In the genomic region with DNA sequence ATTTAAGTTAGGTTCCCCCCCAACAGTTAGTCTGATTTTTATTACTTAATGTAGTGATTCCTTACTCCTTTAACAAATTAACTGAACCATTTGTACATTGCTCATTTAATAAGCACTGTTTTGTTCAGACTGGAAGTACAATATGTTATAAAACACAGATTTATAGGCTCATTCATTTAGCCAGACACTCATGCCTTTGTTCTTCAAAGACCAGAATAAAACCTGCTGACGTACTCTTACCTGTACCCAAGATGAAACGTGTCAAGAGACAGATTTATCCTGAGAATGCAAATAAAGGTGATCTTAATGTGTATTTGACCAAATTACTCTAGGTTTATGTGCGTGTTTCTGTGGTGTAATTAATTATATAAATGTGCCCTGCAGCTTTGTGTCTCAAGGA, we compare ENCODE assay signal across 30 cellular contexts.
"Had no signal": no experiment of that assay in that cellular context is flagged by ENCODE, and none has a peak within 500 bp of the region (broad histone marks: within the 10 kb centered on the region; RNA-seq: fewer than 3 reads in every experiment).

No MANE protein-coding gene starts in this region.

- ATAC-seq: activated CD4-positive, alpha-beta T cell treated with anti-CD3 and anti-CD28 coated beads for 36 hours; activated CD4-positive, CD25-positive, alpha-beta regulatory T cell treated with anti-CD3 and anti-CD28 coated beads, Interleukin-2, amount 50 U/mL, for 24 hours; activated CD8-positive, alpha-beta T cell treated with anti-CD3 and anti-CD28 coated beads, Interleukin-2, amount 10 ng/mL, durations not matched to agents 7 days and 5 days; activated naive CD4-positive, alpha-beta T cell treated with anti-CD3 and anti-CD28 coated beads, Interleukin-2, amount 50 U/mL, for 72 hours; activated T-cell treated with anti-CD3 and anti-CD28 coated beads, Interleukin-2, amount 50 U/mL, for 4 hours; PC-3; WTC11 had no signal

- H3K4me1 ChIP-seq: SJSA1 had no signal

- H3K27ac ChIP-seq: adrenal gland, Peyer's patch, SJSA1 had no signal

- H3K27me3 ChIP-seq: adrenal gland, Peyer's patch, SJSA1 had no signal

- H3K27me3 Mint-ChIP-seq: activated CD4-positive, alpha-beta T cell treated with anti-CD3 and anti-CD28 coated beads for 36 hours; activated CD4-positive, alpha-beta T cell treated with anti-CD3 and anti-CD28 coated beads, Interleukin-2, amount 10 ng/mL, durations not matched to agents 7 days and 5 days; brain had no signal

- DNase-seq: activated CD4-positive, alpha-beta T cell treated with anti-CD3 and anti-CD28 coated beads for 36 hours; activated CD4-positive, alpha-beta T cell treated with anti-CD3 and anti-CD28 coated beads, Interleukin-2, amount 10 ng/mL, durations not matched to agents 7 days and 5 days; activated CD4-positive, alpha-beta T cell treated with anti-CD3 and anti-CD28 coated beads, Interleukin-2, amount 50 U/mL, for 48 hours; activated CD8-positive, alpha-beta T cell treated with anti-CD3 and anti-CD28 coated beads, Interleukin-2, amount 10 ng/mL, durations not matched to agents 7 days and 5 days; activated gamma-delta T cell treated with Interleukin-2 at 50 U/mL for 16 hours; activated naive CD4-positive, alpha-beta T cell treated with anti-CD3 and anti-CD28 coated beads for 36 hours; activated T-cell treated with anti-CD3 and anti-CD28 coated beads for 4 hours; activated T-cell treated with anti-CD3 and anti-CD28 coated beads, Interleukin-2, amount 50 U/mL, for 4 hours; adrenal gland; anterior cingulate cortex; KG1; NCI-H1092 treated with DMSO at 0.1 percent for 48 hours; NCI-H1694; NCI-H2081 treated with DMSO at 0.1 percent for 48 hours; NCI-H345; NCI-H524 treated with DMSO at 0.1 percent for 48 hours; NK-92 treated with Interleukin-12 subunit alpha and Interleukin-12 subunit beta, amount 100 ng/mL, for 24 hours; PC-3; Peyer's patch; RPMI8226; SHP77 treated with DMSO at 0.1 percent for 48 hours; SK-N-SH had no signal

- H3K4me3 ChIP-seq: adrenal gland, Peyer's patch, SJSA1 had no signal

- H3K36me3 ChIP-seq: adrenal gland had no signal

- H3K4me3 Mint-ChIP-seq: activated CD4-positive, alpha-beta T cell treated with anti-CD3 and anti-CD28 coated beads for 36 hours; activated CD4-positive, alpha-beta T cell treated with anti-CD3 and anti-CD28 coated beads, Interleukin-2, amount 10 ng/mL, durations not matched to agents 7 days and 5 days; activated CD8-positive, alpha-beta T cell treated with anti-CD3 and anti-CD28 coated beads, Interleukin-2, amount 10 ng/mL, durations not matched to agents 7 days and 5 days; activated naive CD4-positive, alpha-beta T cell treated with anti-CD3 and anti-CD28 coated beads for 36 hours; activated T-cell treated with anti-CD3 and anti-CD28 coated beads, Interleukin-2, amount 50 U/mL, for 4 hours; activated T-helper 1 cell treated with anti-CD3 and anti-CD28 coated beads, Interleukin-12 subunit alpha, Interleukin-12 subunit beta, Interleukin-2, Interleukin-4 antibody, amounts not matched to agents 30 ng/mL and 10 ng/mL and 1 ng/mL, durations not matched to agents 14 hours and 24 hours and 36 hours; brain; T-helper 1 cell treated with Interleukin-12 subunit alpha and Interleukin-12 subunit beta and Interleukin-4 antibody, amounts not matched to agents 30 μg/mL and 1 μg/mL, for 36 hours; T-helper 2 cell treated with Interferon-gamma antibody and Interleukin-4, amounts not matched to agents 5 μg/mL and 100 μg/mL, for 36 hours; WTC11 had no signal

- H3K9me3 ChIP-seq: adrenal gland, Peyer's patch, SJSA1, SK-N-SH had no signal

- H3K27ac Mint-ChIP-seq: activated CD4-positive, alpha-beta T cell treated with anti-CD3 and anti-CD28 coated beads for 36 hours; activated CD4-positive, alpha-beta T cell treated with anti-CD3 and anti-CD28 coated beads, Interleukin-2, amount 10 ng/mL, durations not matched to agents 7 days and 5 days; activated CD8-positive, alpha-beta T cell treated with anti-CD3 and anti-CD28 coated beads, Interleukin-2, amount 10 ng/mL, durations not matched to agents 7 days and 5 days; activated naive CD4-positive, alpha-beta T cell treated with anti-CD3 and anti-CD28 coated beads for 36 hours; activated T-helper 1 cell treated with anti-CD3 and anti-CD28 coated beads, Interleukin-12 subunit alpha, Interleukin-12 subunit beta, Interleukin-2, Interleukin-4 antibody, amounts not matched to agents 30 ng/mL and 10 ng/mL and 1 ng/mL, durations not matched to agents 14 hours and 24 hours and 36 hours; T-helper 1 cell treated with Interleukin-12 subunit alpha and Interleukin-12 subunit beta and Interleukin-4 antibody, amounts not matched to agents 30 μg/mL and 1 μg/mL, for 36 hours; T-helper 2 cell treated with Interferon-gamma antibody and Interleukin-4, amounts not matched to agents 5 μg/mL and 100 μg/mL, for 36 hours; WTC11 had no signal

- H3K9me3 Mint-ChIP-seq: activated CD4-positive, alpha-beta T cell treated with anti-CD3 and anti-CD28 coated beads, Interleukin-2, amount 10 ng/mL, durations not matched to agents 7 days and 5 days; activated naive CD4-positive, alpha-beta T cell treated with anti-CD3 and anti-CD28 coated beads for 36 hours; activated naive CD4-positive, alpha-beta T cell treated with anti-CD3 and anti-CD28 coated beads, Interleukin-2, amount 50 U/mL, for 72 hours; activated T-cell treated with anti-CD3 and anti-CD28 coated beads, Interleukin-2, amount 50 U/mL, for 4 hours; activated T-helper 1 cell treated with anti-CD3 and anti-CD28 coated beads, Interleukin-12 subunit alpha, Interleukin-12 subunit beta, Interleukin-2, Interleukin-4 antibody, amounts not matched to agents 30 ng/mL and 10 ng/mL and 1 ng/mL, durations not matched to agents 14 hours and 24 hours and 36 hours; brain; T-helper 1 cell treated with Interleukin-12 subunit alpha and Interleukin-12 subunit beta and Interleukin-4 antibody, amounts not matched to agents 30 μg/mL and 1 μg/mL, for 36 hours; T-helper 2 cell treated with Interferon-gamma antibody and Interleukin-4, amounts not matched to agents 5 μg/mL and 100 μg/mL, for 36 hours; WTC11 had no signal
